ENCODE assay signal across 23 cellular contexts in the genomic region with DNA sequence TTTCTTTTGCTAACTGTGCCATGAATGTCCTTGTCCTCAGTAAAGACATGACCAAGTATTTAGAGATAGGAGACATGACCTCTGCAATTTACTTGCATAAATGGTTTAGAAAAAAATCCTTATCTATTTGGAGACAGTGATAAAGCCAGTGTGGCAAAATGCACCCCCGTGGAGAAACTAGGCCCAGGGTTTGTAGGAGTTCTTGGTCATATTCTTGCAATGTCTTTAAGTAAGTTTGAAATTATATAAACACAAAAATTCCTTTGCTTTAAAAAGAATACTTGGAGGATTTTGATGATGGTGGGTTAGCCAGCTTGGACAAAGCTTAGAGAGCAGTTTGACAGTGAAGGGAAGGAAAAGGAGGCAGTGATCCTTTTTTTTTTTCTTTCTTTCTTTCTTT.
DNase-seq lines count a peak whose midpoint lies in the region; ATAC-seq lines count a peak whose summit lies in the region.
"Had no signal": no experiment of that assay in that cellular context is flagged by ENCODE, and none has a peak within 500 bp of the region (broad histone marks: within the 10 kb centered on the region; RNA-seq: fewer than 3 reads in every experiment).

No MANE protein-coding gene starts in this region.

- H2AFZ ChIP-seq in mesenchymal stem cell (ENCODE audit: low read depth, low read length): no peak overlapping the region

- ATAC-seq in activated naive CD8-positive, alpha-beta T cell treated with anti-CD3 and anti-CD28 coated beads, Interleukin-2, amount 50 U/mL, for 24 hours: no peak
- no peak for ATAC-seq in activated naive CD4-positive, alpha-beta T cell treated with anti-CD3 and anti-CD28 coated beads, Interleukin-2, amount 50 U/mL, for 72 hours
- ATAC-seq in HG03175 (IDR thresholded peaks at IDR 0.05; ENCODE audit: unreplicated experiment): no peak
- ATAC-seq: mucosa of descending colon had no signal

- H3K36me3 Mint-ChIP-seq in activated naive CD8-positive, alpha-beta T cell: no peaks in the 10 kb centered on the region
- H3K36me3 Mint-ChIP-seq in activated naive CD8-positive, alpha-beta T cell treated with anti-CD3 and anti-CD28 coated beads, Interleukin-2, amount 50 U/mL, for 24 hours (ENCODE audit: low read depth): no peaks in the 10 kb centered on the region
- no peaks in the 10 kb centered on the region for H3K36me3 Mint-ChIP-seq in activated T-helper 2 cell treated with anti-CD3 and anti-CD28 coated beads, Interferon-gamma antibody, Interleukin-2, Interleukin-4, amounts not matched to agents 10 μg/mL and 5 μg/mL and 100 μg/mL, durations not matched to agents 14 hours and 24 hours and 36 hours (ENCODE audit: low read depth)
- peaks cover 0 to 6% of the 10 kb centered on the region in 2 donors for H3K36me3 Mint-ChIP-seq in activated naive CD4-positive, alpha-beta T cell treated with anti-CD3 and anti-CD28 coated beads, Interleukin-2, amount 50 U/mL, for 72 hours
- H3K36me3 Mint-ChIP-seq: activated naive CD4-positive, alpha-beta T cell treated with anti-CD3 and anti-CD28 coated beads, Interleukin-2, amount 50 U/mL, for 24 hours had no signal

- H3K4me1 Mint-ChIP-seq in activated naive CD8-positive, alpha-beta T cell (ENCODE audit: low read depth): peaks cover 16% of the 10 kb centered on the region
- peaks cover 36% of the 10 kb centered on the region for H3K4me1 Mint-ChIP-seq in activated naive CD8-positive, alpha-beta T cell treated with anti-CD3 and anti-CD28 coated beads, Interleukin-2, amount 50 U/mL, for 24 hours
- peaks cover 37% of the 10 kb centered on the region for H3K4me1 Mint-ChIP-seq in activated T-helper 2 cell treated with anti-CD3 and anti-CD28 coated beads, Interferon-gamma antibody, Interleukin-2, Interleukin-4, amounts not matched to agents 10 μg/mL and 5 μg/mL and 100 μg/mL, durations not matched to agents 14 hours and 24 hours and 36 hours (ENCODE audit: low read depth)

- H3K23ac ChIP-seq in mesenchymal stem cell (ENCODE audit: low read length in 2 of 2): no peak overlapping the region

- peak overlapping the region; percentile 54 for H3K4me3 Mint-ChIP-seq in activated naive CD8-positive, alpha-beta T cell
- no peak overlapping the region for H3K4me3 Mint-ChIP-seq in activated naive CD8-positive, alpha-beta T cell treated with anti-CD3 and anti-CD28 coated beads, Interleukin-2, amount 50 U/mL, for 24 hours
- peak overlapping the region; percentile 37 for H3K4me3 Mint-ChIP-seq in activated T-helper 2 cell treated with anti-CD3 and anti-CD28 coated beads, Interferon-gamma antibody, Interleukin-2, Interleukin-4, amounts not matched to agents 10 μg/mL and 5 μg/mL and 100 μg/mL, durations not matched to agents 14 hours and 24 hours and 36 hours (ENCODE audit: low read depth)
- H3K4me3 Mint-ChIP-seq: activated CD4-positive, alpha-beta memory T cell treated with anti-CD3 and anti-CD28 coated beads, Interleukin-2, amount 10 ng/mL, durations not matched to agents 7 days and 5 days had no signal

- H3K36me3 ChIP-seq in mesenchymal stem cell (ENCODE audit: control insufficient read depth in 1 of 2, insufficient read depth in 2 of 2, low read depth in 1 of 2, low read length in 2 of 2): no peaks in the 10 kb centered on the region
- no peaks in the 10 kb centered on the region for H3K36me3 ChIP-seq in stomach smooth muscle (ENCODE audit: control insufficient read depth in 2 of 2, insufficient read depth in 2 of 2, low read length in 2 of 2)
- H3K36me3 ChIP-seq: suprapubic skin had no signal

- peak overlapping the region; percentile 96 for H2BK120ac ChIP-seq in mesenchymal stem cell (ENCODE audit: low read depth, low read length)

- intact Hi-C loops in activated T-helper 2 cell treated with anti-CD3 and anti-CD28 coated beads, Interferon-gamma antibody, Interleukin-2, Interleukin-4, amounts not matched to agents 10 μg/mL and 5 μg/mL and 100 μg/mL, durations not matched to agents 14 hours and 24 hours and 36 hours (cut with micrococcal nuclease): no loop called here

- peak overlapping the region; percentile 75 for H2AK5ac ChIP-seq in mesenchymal stem cell (ENCODE audit: low read length, severe bottlenecking)

- no peaks in the 10 kb centered on the region for H3K79me1 ChIP-seq in mesenchymal stem cell (replicated peaks; ENCODE audit: low read length, poor library complexity, severe bottlenecking)

- H3K4me3 ChIP-seq in mesenchymal stem cell (ENCODE audit: insufficient read depth in 1 of 2, low read depth in 1 of 2, low read length in 2 of 2) (no peak overlapping the region), stomach smooth muscle (ENCODE audit: low read length in 2 of 2) (no peak overlapping the region)
- H3K4me3 ChIP-seq: mucosa of descending colon, suprapubic skin had no signal

- H2BK12ac ChIP-seq in mesenchymal stem cell (ENCODE audit: low read length in 2 of 2): peak overlapping the region in 1 of 2 experiments; percentile 98

- H4K8ac ChIP-seq in mesenchymal stem cell (ENCODE audit: low read length): no peak overlapping the region

- H4K91ac ChIP-seq in mesenchymal stem cell (ENCODE audit: low read length): peak overlapping the region; percentile 84

- no peak overlapping the region for H3K14ac ChIP-seq in mesenchymal stem cell (ENCODE audit: low read length in 2 of 2)

- H3K27me3 ChIP-seq in mesenchymal stem cell (ENCODE audit: control insufficient read depth in 1 of 2, insufficient read depth in 1 of 2, low read length in 2 of 2) (no peaks in the 10 kb centered on the region), stomach smooth muscle (ENCODE audit: control insufficient read depth in 1 of 2, insufficient read depth in 2 of 2, low read length in 2 of 2) (no peaks in the 10 kb centered on the region)
- H3K27me3 ChIP-seq: suprapubic skin had no signal

- no peaks in the 10 kb centered on the region for H3K9me3 Mint-ChIP-seq in activated naive CD8-positive, alpha-beta T cell (ENCODE audit: low read depth)
- H3K9me3 Mint-ChIP-seq in activated naive CD8-positive, alpha-beta T cell treated with anti-CD3 and anti-CD28 coated beads, Interleukin-2, amount 50 U/mL, for 24 hours: no peaks in the 10 kb centered on the region
- H3K9me3 Mint-ChIP-seq in activated T-helper 2 cell treated with anti-CD3 and anti-CD28 coated beads, Interferon-gamma antibody, Interleukin-2, Interleukin-4, amounts not matched to agents 10 μg/mL and 5 μg/mL and 100 μg/mL, durations not matched to agents 14 hours and 24 hours and 36 hours: no peaks in the 10 kb centered on the region
- no peaks in the 10 kb centered on the region for H3K9me3 Mint-ChIP-seq in activated naive CD4-positive, alpha-beta T cell treated with anti-CD3 and anti-CD28 coated beads, Interleukin-2, amount 50 U/mL, for 72 hours
- H3K9me3 Mint-ChIP-seq: activated CD4-positive, alpha-beta memory T cell treated with anti-CD3 and anti-CD28 coated beads, Interleukin-2, amount 10 ng/mL, durations not matched to agents 7 days and 5 days; activated naive CD4-positive, alpha-beta T cell treated with anti-CD3 and anti-CD28 coated beads, Interleukin-2, amount 50 U/mL, for 24 hours had no signal

- peak overlapping the region; percentile 89 to 92 for H3K4ac ChIP-seq in mesenchymal stem cell (ENCODE audit: low read depth in 1 of 2, low read length in 2 of 2)

- no peak overlapping the region for H3K4me2 ChIP-seq in mesenchymal stem cell (ENCODE audit: low read length, poor library complexity, severe bottlenecking)

- WGBS in mesenchymal stem cell: no CpG with 5 or more reads among the region's 1 CpG

- H3K9me3 ChIP-seq in mesenchymal stem cell (ENCODE audit: control insufficient read depth, low read length) (no peaks in the 10 kb centered on the region), stomach smooth muscle (ENCODE audit: control insufficient read depth in 2 of 2, low read length in 2 of 2) (no peaks in the 10 kb centered on the region)
- H3K9me3 ChIP-seq: mucosa of descending colon, suprapubic skin had no signal

- H3K9ac ChIP-seq in mesenchymal stem cell (ENCODE audit: low read length) (no peak overlapping the region), stomach smooth muscle (ENCODE audit: low read length in 2 of 2) (no peak overlapping the region)

- DNase-seq in activated naive CD8-positive, alpha-beta T cell treated with anti-CD3 and anti-CD28 coated beads, Interleukin-2, amount 50 U/mL, for 24 hours: no peak
- DNase-seq in activated T-helper 2 cell treated with anti-CD3 and anti-CD28 coated beads, Interferon-gamma antibody, Interleukin-2, Interleukin-4, amounts not matched to agents 10 μg/mL and 5 μg/mL and 100 μg/mL, durations not matched to agents 14 hours and 24 hours and 36 hours (ENCODE audit: low spot score): no peak
- peak; percentile 45 for DNase-seq in mesenchymal stem cell
- DNase-seq in activated naive CD4-positive, alpha-beta T cell treated with anti-CD3 and anti-CD28 coated beads, Interleukin-2, amount 50 U/mL, for 72 hours (ENCODE audit: low spot score in 2 of 2): no peak
- DNase-seq in NCI-H1694 (lab: John Stamatoyannopoulos, UW): no peak
- DNase-seq: activated CD4-positive, alpha-beta memory T cell treated with anti-CD3 and anti-CD28 coated beads, Interleukin-2, amount 10 ng/mL, durations not matched to agents 7 days and 5 days; activated CD4-positive, CD25-positive, alpha-beta regulatory T cell; activated T-cell treated with anti-CD3 and anti-CD28 coated beads, Interleukin-2, amount 50 U/mL, for 1 hour; C1 segment of cervical spinal cord; DMS153; Kasumi-1; mucosa of descending colon; NCI-H1092; NCI-H2029 treated with DMSO at 0.1 percent for 48 hours; NK-92 treated with Interleukin-12 subunit alpha and Interleukin-12 subunit beta, amount 100 ng/mL, for 24 hours; nucleus accumbens; retina; T1000 had no signal

- H3K27ac ChIP-seq in mesenchymal stem cell (ENCODE audit: low read length, poor library complexity, severe bottlenecking): no peak overlapping the region
- H3K27ac ChIP-seq in stomach smooth muscle (ENCODE audit: low read length): peak overlapping the region; percentile 37
- H3K27ac ChIP-seq: suprapubic skin had no signal

- H3K27ac Mint-ChIP-seq in activated naive CD8-positive, alpha-beta T cell: no peak overlapping the region
- H3K27ac Mint-ChIP-seq in activated naive CD8-positive, alpha-beta T cell treated with anti-CD3 and anti-CD28 coated beads, Interleukin-2, amount 50 U/mL, for 24 hours: no peak overlapping the region
- no peak overlapping the region for H3K27ac Mint-ChIP-seq in activated T-helper 2 cell treated with anti-CD3 and anti-CD28 coated beads, Interferon-gamma antibody, Interleukin-2, Interleukin-4, amounts not matched to agents 10 μg/mL and 5 μg/mL and 100 μg/mL, durations not matched to agents 14 hours and 24 hours and 36 hours
- H3K27ac Mint-ChIP-seq in activated naive CD4-positive, alpha-beta T cell treated with anti-CD3 and anti-CD28 coated beads, Interleukin-2, amount 50 U/mL, for 72 hours: no peak overlapping the region
- H3K27ac Mint-ChIP-seq: activated CD4-positive, alpha-beta memory T cell treated with anti-CD3 and anti-CD28 coated beads, Interleukin-2, amount 10 ng/mL, durations not matched to agents 7 days and 5 days; activated naive CD4-positive, alpha-beta T cell treated with anti-CD3 and anti-CD28 coated beads, Interleukin-2, amount 50 U/mL, for 24 hours had no signal

- H2BK5ac ChIP-seq in mesenchymal stem cell (ENCODE audit: low read depth, low read length, poor library complexity, severe bottlenecking): no peak overlapping the region

- peaks cover 30% of the 10 kb centered on the region for H3K27me3 Mint-ChIP-seq in activated naive CD8-positive, alpha-beta T cell
- H3K27me3 Mint-ChIP-seq in activated naive CD8-positive, alpha-beta T cell treated with anti-CD3 and anti-CD28 coated beads, Interleukin-2, amount 50 U/mL, for 24 hours: peaks cover 68% of the 10 kb centered on the region
- H3K27me3 Mint-ChIP-seq in activated T-helper 2 cell treated with anti-CD3 and anti-CD28 coated beads, Interferon-gamma antibody, Interleukin-2, Interleukin-4, amounts not matched to agents 10 μg/mL and 5 μg/mL and 100 μg/mL, durations not matched to agents 14 hours and 24 hours and 36 hours (ENCODE audit: low read depth): peaks cover 13% of the 10 kb centered on the region

- H3K18ac ChIP-seq in mesenchymal stem cell (ENCODE audit: low read depth in 1 of 2, low read length in 2 of 2): peak overlapping the region in 1 of 2 experiments; percentile 88

- peaks cover 31% of the 10 kb centered on the region for H3K4me1 ChIP-seq in mesenchymal stem cell (ENCODE audit: control insufficient read depth, insufficient read depth, low read depth, low read length)
- H3K4me1 ChIP-seq in stomach smooth muscle (ENCODE audit: control insufficient read depth, insufficient read depth, low read length): peaks cover 25% of the 10 kb centered on the region

- H2BK15ac ChIP-seq in mesenchymal stem cell (ENCODE audit: low read depth, poor library complexity, severe bottlenecking): peak overlapping the region; percentile 98
